Comparison of ENCODE assay signal across 15 cellular contexts in genomic region chr20:11646359-11646758, GRCh38.
"Had no signal": no experiment of that assay in that cellular context is flagged by ENCODE, and none has a peak within 500 bp of the region (broad histone marks: within the 10 kb centered on the region; RNA-seq: fewer than 3 reads in every experiment).

No MANE protein-coding gene starts in this region.

- ATAC-seq: activated CD4-positive, alpha-beta T cell treated with anti-CD3 and anti-CD28 coated beads for 36 hours; activated CD8-positive, alpha-beta T cell treated with anti-CD3 and anti-CD28 coated beads for 36 hours; foreskin keratinocyte; heart left ventricle had no signal

- H3K4me3 ChIP-seq: esophagus squamous epithelium, heart left ventricle, lung, right atrium auricular region, upper lobe of left lung had no signal

- H3K27me3 ChIP-seq: esophagus squamous epithelium, foreskin keratinocyte, heart left ventricle, right atrium auricular region, upper lobe of left lung had no signal

- H3K9me3 Mint-ChIP-seq: activated T-helper 1 cell treated with anti-CD3 and anti-CD28 coated beads, Interleukin-12 subunit alpha, Interleukin-12 subunit beta, Interleukin-2, Interleukin-4 antibody, amounts not matched to agents 30 ng/mL and 10 ng/mL and 1 ng/mL, durations not matched to agents 14 hours and 24 hours and 36 hours had no signal

- H3K4me1 ChIP-seq: esophagus squamous epithelium, foreskin keratinocyte, heart left ventricle, right atrium auricular region, upper lobe of left lung had no signal

- H3K36me3 ChIP-seq: esophagus squamous epithelium, heart left ventricle, right atrium auricular region, upper lobe of left lung had no signal

- DNase-seq: activated CD4-positive, alpha-beta T cell treated with anti-CD3 and anti-CD28 coated beads for 36 hours; activated CD8-positive, alpha-beta memory T cell treated with anti-CD3 and anti-CD28 coated beads, Interleukin-2, amount 50 U/mL, for 48 hours; activated CD8-positive, alpha-beta T cell treated with anti-CD3 and anti-CD28 coated beads for 36 hours; activated naive CD4-positive, alpha-beta T cell; esophagus squamous epithelium; foreskin keratinocyte; heart left ventricle; naive B cell; nucleus accumbens; small intestine; T-helper 9 cell had no signal

- H3K27me3 Mint-ChIP-seq: activated CD4-positive, alpha-beta T cell treated with anti-CD3 and anti-CD28 coated beads for 36 hours; activated CD8-positive, alpha-beta T cell treated with anti-CD3 and anti-CD28 coated beads for 36 hours; naive B cell had no signal

- H3K36me3 Mint-ChIP-seq: naive B cell had no signal

- H3K4me3 Mint-ChIP-seq: activated CD4-positive, alpha-beta T cell treated with anti-CD3 and anti-CD28 coated beads for 36 hours; activated CD8-positive, alpha-beta T cell treated with anti-CD3 and anti-CD28 coated beads for 36 hours; activated T-helper 1 cell treated with anti-CD3 and anti-CD28 coated beads, Interleukin-12 subunit alpha, Interleukin-12 subunit beta, Interleukin-2, Interleukin-4 antibody, amounts not matched to agents 30 ng/mL and 10 ng/mL and 1 ng/mL, durations not matched to agents 14 hours and 24 hours and 36 hours; naive B cell had no signal

- H3K4me1 Mint-ChIP-seq: activated CD4-positive, alpha-beta T cell treated with anti-CD3 and anti-CD28 coated beads for 36 hours; naive B cell had no signal

- H3K27ac Mint-ChIP-seq: activated CD4-positive, alpha-beta T cell treated with anti-CD3 and anti-CD28 coated beads for 36 hours; activated CD8-positive, alpha-beta T cell treated with anti-CD3 and anti-CD28 coated beads for 36 hours; activated T-helper 1 cell treated with anti-CD3 and anti-CD28 coated beads, Interleukin-12 subunit alpha, Interleukin-12 subunit beta, Interleukin-2, Interleukin-4 antibody, amounts not matched to agents 30 ng/mL and 10 ng/mL and 1 ng/mL, durations not matched to agents 14 hours and 24 hours and 36 hours; naive B cell had no signal

- H3K27ac ChIP-seq: esophagus squamous epithelium, foreskin keratinocyte, heart left ventricle, right atrium auricular region, upper lobe of left lung had no signal
